ENCODE assay signal across 1 cellular context in genomic region chr4:3205995-3206394, GRCh38.
TF ChIP-seq lines count a peak whose summit lies in the region.

No MANE protein-coding gene starts in this region.

TF ChIP-seq in HepG2, 621 proteins besides CTCF, POLR2A, EP300 and RAD21 (continued from another document and continues in another):
- TF ChIP-seq GMEB2 (CRISPR knock-in tag; IDR thresholded peaks at IDR 0.05; ENCODE audit: low read depth) (no peak), HNRNPK (IDR thresholded peaks at IDR 0.05; ENCODE audit: low read depth, low read length, poor library complexity, severe bottlenecking) (no peak), TARDBP (CRISPR knock-in tag; IDR thresholded peaks at IDR 0.05) (peak; percentile 63; the same call in 1 of the 2 replicates), ZNF768 (CRISPR knock-in tag; IDR thresholded peaks at IDR 0.05) (no peak), MYC (CRISPR knock-in tag; IDR thresholded peaks at IDR 0.05; ENCODE audit: borderline replicate concordance) (peak; percentile 45; the same call in 1 of the 2 replicates), NCOA1 (CRISPR knock-in tag; IDR thresholded peaks at IDR 0.05) (no peak), ARNTL (CRISPR knock-in tag; IDR thresholded peaks at IDR 0.05) (no peak), ZBTB7B (CRISPR knock-in tag; IDR thresholded peaks at IDR 0.05) (peak; percentile 95), BRD4 (CRISPR knock-in tag; IDR thresholded peaks at IDR 0.05) (peak; percentile 68; the same call in 1 of the 2 replicates), CBX1 (IDR thresholded peaks at IDR 0.05; ENCODE audit: low read depth) (no peak), CEBPG (CRISPR knock-in tag; IDR thresholded peaks at IDR 0.05) (no peak), TBX2 (CRISPR knock-in tag; IDR thresholded peaks at IDR 0.05; ENCODE audit: borderline replicate concordance) (0 out of 2 replicates have a peak, but pooled peaks have one; percentile 45), ZNF556 (CRISPR knock-in tag; IDR thresholded peaks at IDR 0.05; ENCODE audit: borderline replicate concordance) (0 out of 2 replicates have a peak, but pooled peaks have one; percentile 47), MLXIP (CRISPR knock-in tag; IDR thresholded peaks at IDR 0.05; ENCODE audit: borderline replicate concordance) (no peak), PRDM10 (CRISPR knock-in tag; IDR thresholded peaks at IDR 0.05; ENCODE audit: low read depth) (peak; percentile 71; the same call in 1 of the 2 replicates), ZSCAN22 (CRISPR knock-in tag; IDR thresholded peaks at IDR 0.05) (no peak), RCOR2 (CRISPR knock-in tag; IDR thresholded peaks at IDR 0.05) (no peak), E2F2 (CRISPR knock-in tag; IDR thresholded peaks at IDR 0.05; ENCODE audit: borderline replicate concordance) (no peak), PPARG (CRISPR knock-in tag; conservative IDR thresholded peaks at IDR 0.05) (peak; percentile 84), MTF1 (CRISPR knock-in tag; IDR thresholded peaks at IDR 0.05) (no peak), ZNF549 (CRISPR knock-in tag; IDR thresholded peaks at IDR 0.05) (no peak), PRMT3 (CRISPR knock-in tag; IDR thresholded peaks at IDR 0.05; ENCODE audit: borderline replicate concordance, low read depth) (no peak), ZNF441 (CRISPR knock-in tag; IDR thresholded peaks at IDR 0.05; ENCODE audit: borderline replicate concordance) (no peak), TCF7L2 (IDR thresholded peaks at IDR 0.05; ENCODE audit: low read depth, low read length) (no peak), CBX2 (IDR thresholded peaks at IDR 0.05; ENCODE audit: low read depth, low read length) (no peak), CBX2 (CRISPR knock-in tag; IDR thresholded peaks at IDR 0.05; ENCODE audit: low read depth) (no peak), KDM3A (CRISPR knock-in tag; IDR thresholded peaks at IDR 0.05; ENCODE audit: low read depth) (peak; percentile 51; the same call in 1 of the 2 replicates), ZBTB20 (CRISPR knock-in tag; IDR thresholded peaks at IDR 0.05; ENCODE audit: borderline replicate concordance, low read depth) (no peak; the same call in 1 of the 2 replicates), SAP130 (CRISPR knock-in tag; IDR thresholded peaks at IDR 0.05; ENCODE audit: low read depth) (peak; percentile 69), ELF4 (CRISPR knock-in tag; IDR thresholded peaks at IDR 0.05; ENCODE audit: borderline replicate concordance) (no peak), GABPB1 (CRISPR knock-in tag; IDR thresholded peaks at IDR 0.05) (0 out of 2 replicates have a peak, but pooled peaks have one; percentile 32), ZNF136 (CRISPR knock-in tag; IDR thresholded peaks at IDR 0.05; ENCODE audit: low read depth) (no peak), KDM5A (IDR thresholded peaks at IDR 0.05; ENCODE audit: borderline replicate concordance, low read length) (no peak), BCL3 (CRISPR knock-in tag; IDR thresholded peaks at IDR 0.05) (no peak), BORCS8-MEF2B (CRISPR knock-in tag; IDR thresholded peaks at IDR 0.05) (peak; percentile 62; the same call in 1 of the 2 replicates), MED1 (CRISPR knock-in tag; IDR thresholded peaks at IDR 0.05) (peak; percentile 92)
- TF ChIP-seq, protein P1, sequence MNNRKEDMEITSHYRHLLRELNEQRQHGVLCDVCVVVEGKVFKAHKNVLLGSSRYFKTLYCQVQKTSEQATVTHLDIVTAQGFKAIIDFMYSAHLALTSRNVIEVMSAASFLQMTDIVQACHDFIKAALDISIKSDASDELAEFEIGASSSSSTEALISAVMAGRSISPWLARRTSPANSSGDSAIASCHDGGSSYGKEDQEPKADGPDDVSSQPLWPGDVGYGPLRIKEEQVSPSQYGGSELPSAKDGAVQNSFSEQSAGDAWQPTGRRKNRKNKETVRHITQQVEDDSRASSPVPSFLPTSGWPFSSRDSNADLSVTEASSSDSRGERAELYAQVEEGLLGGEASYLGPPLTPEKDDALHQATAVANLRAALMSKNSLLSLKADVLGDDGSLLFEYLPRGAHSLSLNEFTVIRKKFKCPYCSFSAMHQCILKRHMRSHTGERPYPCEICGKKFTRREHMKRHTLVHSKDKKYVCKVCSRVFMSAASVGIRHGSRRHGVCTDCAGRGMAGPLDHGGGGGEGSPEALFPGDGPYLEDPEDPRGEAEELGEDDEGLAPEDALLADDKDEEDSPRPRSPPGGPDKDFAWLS (CRISPR knock-in tag; IDR thresholded peaks at IDR 0.05; ENCODE audit: borderline replicate concordance): no peak
- TF ChIP-seq, protein P2, sequence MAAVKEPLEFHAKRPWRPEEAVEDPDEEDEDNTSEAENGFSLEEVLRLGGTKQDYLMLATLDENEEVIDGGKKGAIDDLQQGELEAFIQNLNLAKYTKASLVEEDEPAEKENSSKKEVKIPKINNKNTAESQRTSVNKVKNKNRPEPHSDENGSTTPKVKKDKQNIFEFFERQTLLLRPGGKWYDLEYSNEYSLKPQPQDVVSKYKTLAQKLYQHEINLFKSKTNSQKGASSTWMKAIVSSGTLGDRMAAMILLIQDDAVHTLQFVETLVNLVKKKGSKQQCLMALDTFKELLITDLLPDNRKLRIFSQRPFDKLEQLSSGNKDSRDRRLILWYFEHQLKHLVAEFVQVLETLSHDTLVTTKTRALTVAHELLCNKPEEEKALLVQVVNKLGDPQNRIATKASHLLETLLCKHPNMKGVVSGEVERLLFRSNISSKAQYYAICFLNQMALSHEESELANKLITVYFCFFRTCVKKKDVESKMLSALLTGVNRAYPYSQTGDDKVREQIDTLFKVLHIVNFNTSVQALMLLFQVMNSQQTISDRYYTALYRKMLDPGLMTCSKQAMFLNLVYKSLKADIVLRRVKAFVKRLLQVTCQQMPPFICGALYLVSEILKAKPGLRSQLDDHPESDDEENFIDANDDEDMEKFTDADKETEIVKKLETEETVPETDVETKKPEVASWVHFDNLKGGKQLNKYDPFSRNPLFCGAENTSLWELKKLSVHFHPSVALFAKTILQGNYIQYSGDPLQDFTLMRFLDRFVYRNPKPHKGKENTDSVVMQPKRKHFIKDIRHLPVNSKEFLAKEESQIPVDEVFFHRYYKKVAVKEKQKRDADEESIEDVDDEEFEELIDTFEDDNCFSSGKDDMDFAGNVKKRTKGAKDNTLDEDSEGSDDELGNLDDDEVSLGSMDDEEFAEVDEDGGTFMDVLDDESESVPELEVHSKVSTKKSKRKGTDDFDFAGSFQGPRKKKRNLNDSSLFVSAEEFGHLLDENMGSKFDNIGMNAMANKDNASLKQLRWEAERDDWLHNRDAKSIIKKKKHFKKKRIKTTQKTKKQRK (IDR thresholded peaks at IDR 0.05; ENCODE audit: low read length): no peak
